16 cellular contexts compared by ENCODE assay signal in genomic region chr3:100263583-100263982, GRCh38. TPM values are rescaled to one million over a fixed set of nuclear protein-coding genes. Genes with fewer than 3 reads are reported as not detected.
A peak's percentile ranks its signal among the peaks of the same experiment; 100 is the strongest.
DNase-seq lines count a peak whose midpoint lies in the region; ATAC-seq, FAIRE-seq and TF ChIP-seq lines count a peak whose summit lies in the region.
"Had no signal": no experiment of that assay in that cellular context is flagged by ENCODE, and none has a peak within 500 bp of the region (broad histone marks: within the 10 kb centered on the region; RNA-seq: fewer than 3 reads in every experiment).

No MANE protein-coding gene starts in this region.

- H3K9me3 ChIP-seq in keratinocyte (ENCODE audit: control insufficient read depth, low read depth, low read length): no peaks in the 10 kb centered on the region

- H3K27ac ChIP-seq in ACC112 (ENCODE audit: low read depth, low read length) (peak overlapping the region; percentile 39; the same call in 1 of the 2 replicates), GM23338 (ENCODE audit: low read depth) (peak overlapping the region; percentile 87), keratinocyte (ENCODE audit: control insufficient read depth, insufficient read depth, low read length) (peak overlapping the region; percentile 60)

- H3K4me3 Mint-ChIP-seq in GM23338: no peak overlapping the region
- H3K4me3 Mint-ChIP-seq in WTC11: peak overlapping the region; percentile 95
- H3K4me3 Mint-ChIP-seq in activated T-helper 2 cell treated with anti-CD3 and anti-CD28 coated beads, Interferon-gamma antibody, Interleukin-2, Interleukin-4, amounts not matched to agents 10 μg/mL and 5 μg/mL and 100 μg/mL, durations not matched to agents 14 hours and 24 hours and 36 hours (ENCODE audit: low read depth): no peak overlapping the region
- no peak overlapping the region for H3K4me3 Mint-ChIP-seq in Calu3 (ENCODE audit: low read depth, unreplicated experiment)

- H3K9me3 Mint-ChIP-seq in GM23338: no peaks in the 10 kb centered on the region
- H3K9me3 Mint-ChIP-seq in WTC11: no peaks in the 10 kb centered on the region
- no peaks in the 10 kb centered on the region for H3K9me3 Mint-ChIP-seq in activated T-helper 2 cell treated with anti-CD3 and anti-CD28 coated beads, Interferon-gamma antibody, Interleukin-2, Interleukin-4, amounts not matched to agents 10 μg/mL and 5 μg/mL and 100 μg/mL, durations not matched to agents 14 hours and 24 hours and 36 hours
- H3K9me3 Mint-ChIP-seq in Calu3 (ENCODE audit: low read depth, unreplicated experiment): no peaks in the 10 kb centered on the region

- DNase-seq in GM23338 (ENCODE audit: low spot score) (no peak), WTC11 (ENCODE audit: low spot score) (no peak), keratinocyte (ENCODE audit: low read depth, low spot score) (no peak), left lobe of liver (ENCODE audit: low spot score) (no peak), Calu3 (no peak)
- DNase-seq in activated T-helper 2 cell treated with anti-CD3 and anti-CD28 coated beads, Interferon-gamma antibody, Interleukin-2, Interleukin-4, amounts not matched to agents 10 μg/mL and 5 μg/mL and 100 μg/mL, durations not matched to agents 14 hours and 24 hours and 36 hours (ENCODE audit: low spot score): no peak
- no peak for DNase-seq in activated CD4-positive, CD25-positive, alpha-beta regulatory T cell (lab: John Stamatoyannopoulos, UW)
- DNase-seq: activated CD4-positive, alpha-beta T cell treated with anti-CD3 and anti-CD28 coated beads for 1 hour; anterior cingulate cortex; effector CD4-positive, alpha-beta T cell; GDM1; NCI-H526 treated with DMSO at 0.1 percent for 48 hours; stimulated activated CD4-positive, alpha-beta T cell treated with anti-CD3 and anti-CD28 coated beads, Interleukin-1b, Interleukin-23, amount 100 ng/mL, for 48 hours had no signal

- BruUV-seq in Calu3 (replicated peaks; lab: Mats Ljungman, UMichigan): no TSS peak

- no peaks in the 10 kb centered on the region for H3K9me2 ChIP-seq in GM23338 (ENCODE audit: insufficient read depth)

- dilution Hi-C loops in keratinocyte (cut with MboI; ENCODE audit: extremely low pct_ligation_motif_present, low sequenced_read_pairs): no loop called here

- ATAC-seq in GM23338 (no peak), WTC11 (no peak), left lobe of liver (no peak)
- ATAC-seq: HCT116 had no signal

- H3K36me3 ChIP-seq in ACC112 (ENCODE audit: insufficient read depth, low read length) (no peaks in the 10 kb centered on the region), GM23338 (ENCODE audit: insufficient read depth) (no peaks in the 10 kb centered on the region), keratinocyte (ENCODE audit: control insufficient read depth in 2 of 2, extremely low read depth in 1 of 2, insufficient read depth in 2 of 2, low read length in 2 of 2) (no peaks in the 10 kb centered on the region)

- no peaks in the 10 kb centered on the region for H3K9me1 ChIP-seq in keratinocyte (ENCODE audit: control insufficient read depth, extremely low read depth, insufficient read depth, low read length)

- H3K36me3 Mint-ChIP-seq in GM23338 (ENCODE audit: low read depth): no peaks in the 10 kb centered on the region
- H3K36me3 Mint-ChIP-seq in WTC11: no peaks in the 10 kb centered on the region
- no peaks in the 10 kb centered on the region for H3K36me3 Mint-ChIP-seq in activated T-helper 2 cell treated with anti-CD3 and anti-CD28 coated beads, Interferon-gamma antibody, Interleukin-2, Interleukin-4, amounts not matched to agents 10 μg/mL and 5 μg/mL and 100 μg/mL, durations not matched to agents 14 hours and 24 hours and 36 hours (ENCODE audit: low read depth)
- peaks cover 15% of the 10 kb centered on the region for H3K36me3 Mint-ChIP-seq in Calu3 (ENCODE audit: insufficient read depth, unreplicated experiment)

- POLR2A ChIA-PET in WTC11 (lab: Charles Lee): no interaction called here

- H3K4me1 Mint-ChIP-seq in GM23338 (peaks cover 25% of the 10 kb centered on the region), WTC11 (peaks cover 43% of the 10 kb centered on the region), Calu3 (ENCODE audit: low read depth, unreplicated experiment) (peaks cover 33% of the 10 kb centered on the region)
- H3K4me1 Mint-ChIP-seq in activated T-helper 2 cell treated with anti-CD3 and anti-CD28 coated beads, Interferon-gamma antibody, Interleukin-2, Interleukin-4, amounts not matched to agents 10 μg/mL and 5 μg/mL and 100 μg/mL, durations not matched to agents 14 hours and 24 hours and 36 hours (ENCODE audit: low read depth): peaks cover 39% of the 10 kb centered on the region

- H3K9ac ChIP-seq in keratinocyte (ENCODE audit: control insufficient read depth, extremely low read depth, insufficient read depth, low read length): peak overlapping the region; percentile 7

- H3K4me2 ChIP-seq in GM23338: peak overlapping the region; percentile 36
- H3K4me2 ChIP-seq in keratinocyte (ENCODE audit: control insufficient read depth, extremely low read depth, insufficient read depth, low read depth, low read length): peak overlapping the region; percentile 91

- H3K4me3 ChIP-seq in ACC112 (ENCODE audit: low read depth, low read length): peak overlapping the region; percentile 49
- H3K4me3 ChIP-seq in GM23338: 0 out of 2 replicates have a peak overlapping the region, but pooled peaks have one; percentile 1
- peak overlapping the region in 2 of 3 experiments; percentile 22 to 29 for H3K4me3 ChIP-seq in keratinocyte (ENCODE audit: control insufficient read depth in 2 of 3, extremely low read depth in 1 of 3, insufficient read depth in 2 of 3, low read depth in 1 of 3, low read length in 3 of 3)

- peaks cover 70% of the 10 kb centered on the region for H3K79me2 ChIP-seq in ACC112 (ENCODE audit: control insufficient read depth, insufficient read depth, low read length, unreplicated experiment)
- peaks cover 72% of the 10 kb centered on the region for H3K79me2 ChIP-seq in GM23338 (replicated peaks; ENCODE audit: insufficient read depth)
- H3K79me2 ChIP-seq in keratinocyte (ENCODE audit: control insufficient read depth, insufficient read depth, low read length): peaks cover 75% of the 10 kb centered on the region

- CTCF ChIA-PET in WTC11 (lab: Charles Lee): interaction anchor here (1.1 kb wide), 1 partner anchor 432 kb away, joined by 4 read pairs; no protein-coding TSS in a partner anchor
- CTCF ChIA-PET in Calu3 (lab: Charles Lee): interaction anchor here (1.2 kb wide), 1 partner anchor 151 kb away, joined by 8 read pairs; no protein-coding TSS in a partner anchor

- H3K27ac Mint-ChIP-seq in GM23338 (no peak overlapping the region), WTC11 (peak overlapping the region; percentile 85), Calu3 (ENCODE audit: unreplicated experiment) (no peak overlapping the region)
- H3K27ac Mint-ChIP-seq in activated T-helper 2 cell treated with anti-CD3 and anti-CD28 coated beads, Interferon-gamma antibody, Interleukin-2, Interleukin-4, amounts not matched to agents 10 μg/mL and 5 μg/mL and 100 μg/mL, durations not matched to agents 14 hours and 24 hours and 36 hours: no peak overlapping the region

- H4K20me1 ChIP-seq in GM23338 (replicated peaks; ENCODE audit: insufficient read depth): no peaks in the 10 kb centered on the region; the same call in 1 of the 2 replicates
- no peaks in the 10 kb centered on the region for H4K20me1 ChIP-seq in keratinocyte (ENCODE audit: control insufficient read depth, extremely low read depth, insufficient read depth, low read length)

- H3K27me3 ChIP-seq in ACC112 (ENCODE audit: insufficient read depth, low read length): no peaks in the 10 kb centered on the region
- no peaks in the 10 kb centered on the region for H3K27me3 ChIP-seq in GM23338 (ENCODE audit: insufficient read depth)
- no peaks in the 10 kb centered on the region for H3K27me3 ChIP-seq in keratinocyte (ENCODE audit: control insufficient read depth, extremely low read depth, insufficient read depth, low read length)

- H3K4me1 ChIP-seq in ACC112 (ENCODE audit: control insufficient read depth, insufficient read depth, low read length, unreplicated experiment) (peaks cover 52% of the 10 kb centered on the region), GM23338 (ENCODE audit: insufficient read depth) (peaks cover 28% of the 10 kb centered on the region), keratinocyte (ENCODE audit: control insufficient read depth, extremely low read depth, insufficient read depth, low read length) (peaks cover 65% of the 10 kb centered on the region)

- H2AFZ ChIP-seq in ACC112 (ENCODE audit: low read length, unreplicated experiment) (no peak overlapping the region), GM23338 (no peak overlapping the region), keratinocyte (ENCODE audit: control insufficient read depth, low read length) (no peak overlapping the region)

- no peaks in the 10 kb centered on the region for H3F3A ChIP-seq in GM23338 (replicated peaks; ENCODE audit: low read depth)

- intact Hi-C loops in activated T-helper 2 cell treated with anti-CD3 and anti-CD28 coated beads, Interferon-gamma antibody, Interleukin-2, Interleukin-4, amounts not matched to agents 10 μg/mL and 5 μg/mL and 100 μg/mL, durations not matched to agents 14 hours and 24 hours and 36 hours (cut with micrococcal nuclease): loop anchor here (5.0 to 10.0 kb wide), 2 partner anchors 69 to 1421 kb away; partner anchors contain the start of genes NIT2 and RPL24
- intact Hi-C loops in Calu3 (cut with micrococcal nuclease; ENCODE audit: unreplicated experiment): no loop called here

- peak; percentile 20 for FAIRE-seq in keratinocyte (lab: Jason Lieb, UNC)

- H3K27me3 Mint-ChIP-seq in GM23338 (ENCODE audit: insufficient read depth, low read depth, poor library complexity) (peaks cover 3% of the 10 kb centered on the region), WTC11 (ENCODE audit: low read depth) (no peaks in the 10 kb centered on the region), Calu3 (ENCODE audit: unreplicated experiment) (no peaks in the 10 kb centered on the region)
- H3K27me3 Mint-ChIP-seq in activated T-helper 2 cell treated with anti-CD3 and anti-CD28 coated beads, Interferon-gamma antibody, Interleukin-2, Interleukin-4, amounts not matched to agents 10 μg/mL and 5 μg/mL and 100 μg/mL, durations not matched to agents 14 hours and 24 hours and 36 hours (ENCODE audit: low read depth): no peaks in the 10 kb centered on the region
- H3K27me3 Mint-ChIP-seq: B cell had no signal

- no peak for TF ChIP-seq CTCF in GM23338 (conservative IDR thresholded peaks at IDR 0.05; ENCODE audit: low read depth in 2 of 2)
- TF ChIP-seq CTCF in WTC11 (IDR thresholded peaks at IDR 0.05): no peak
- no peak for TF ChIP-seq CTCF in keratinocyte (optimal IDR thresholded peaks at IDR 0.05 in 1 of 3, IDR thresholded peaks at IDR 0.05 in 1 of 3, conservative IDR thresholded peaks at IDR 0.05 in 1 of 3; ENCODE audit: extremely low read depth in 1 of 3, insufficient read depth in 2 of 3, low read length in 3 of 3)
- no peak for TF ChIP-seq CTCF in Calu3 (IDR thresholded peaks at IDR 0.05; ENCODE audit: unreplicated experiment)

RNA-seq across cellular contexts. Expression of gene TBC1D23, which starts 2.8 kb away (rescaled TPM):
- total RNA-seq in GM23338 (2014; rRNA removed; shearing (Covaris generic)): 34.4 and 46.0 TPM in 2 replicates
- polyA plus RNA-seq in GM23338 (2016; fragmentation: Nextera tagmentation; extraction: Ambion mirVana) (17.9 and 22.4 TPM in 2 replicates), keratinocyte (23.3 to 42.4 TPM (median 35.3 TPM) in 3 replicates)
- total RNA-seq in WTC11 (2021) (45.0 to 73.6 TPM (median 46.3 TPM) in 3 replicates), left lobe of liver (18.5 TPM), Calu3 (2022) (26.1 and 27.6 TPM in 2 replicates)
- polyA plus RNA-seq in keratinocyte (2011; ENCODE audit: low read depth): 62.0 TPM
- 16.7 and 52.7 TPM in 2 replicates for polyA plus RNA-seq in keratinocyte (2011; cell fraction: cytosol; rRNA removed)
- 30.6 and 41.6 TPM in 2 replicates for polyA plus RNA-seq in keratinocyte (2011; cell fraction: nucleus; rRNA removed)
- 24.3 and 35.1 TPM in 2 replicates for polyA plus RNA-seq in keratinocyte (2012; ENCODE audit: low replicate concordance)
- polyA minus RNA-seq in keratinocyte: 19.1 to 57.8 TPM (median 38.8 TPM) in 3 replicates
- 23.4 TPM for polyA minus RNA-seq in keratinocyte (2011; cell fraction: cytosol; rRNA and poly(A)+ RNA removed)
- 21.2 and 35.3 TPM in 2 replicates for polyA minus RNA-seq in keratinocyte (2011; cell fraction: nucleus; rRNA and poly(A)+ RNA removed)
- 18.6 and 18.7 TPM in 2 replicates for total RNA-seq in activated T-helper 2 cell treated with anti-CD3 and anti-CD28 coated beads, Interferon-gamma antibody, Interleukin-2, Interleukin-4, amounts not matched to agents 10 μg/mL and 5 μg/mL and 100 μg/mL, durations not matched to agents 14 hours and 24 hours and 36 hours
